Comparison of ENCODE assay signal across 12 cellular contexts in genomic region chr4:99868126-99868596, GRCh38. TPM values are rescaled to one million over a fixed set of nuclear protein-coding genes. Genes with fewer than 3 reads are reported as not detected.
A peak's percentile ranks its signal among the peaks of the same experiment; 100 is the strongest.
DNase-seq lines count a peak whose midpoint lies in the region; ATAC-seq and TF ChIP-seq lines count a peak whose summit lies in the region.
"Had no signal": no experiment of that assay in that cellular context is flagged by ENCODE, and none has a peak within 500 bp of the region (broad histone marks: within the 10 kb centered on the region; RNA-seq: fewer than 3 reads in every experiment).

No MANE protein-coding gene starts in this region.

- no peaks in the 10 kb centered on the region for H3K27me3 ChIP-seq in left ventricle myocardium inferior (ENCODE audit: low read depth)

- DNase-seq in Right ventricle myocardium inferior (ENCODE audit: missing footprints) = peak; percentile 28
- no peak for DNase-seq in left ventricle myocardium inferior
- peak; percentile 29 for DNase-seq in M059J (ENCODE audit: low read depth)
- DNase-seq in foreskin fibroblast = peak; percentile 81 to 92
- DNase-seq in stimulated activated naive CD8-positive, alpha-beta T cell treated with anti-CD3 and anti-CD28 coated beads, Interleukin-15, Interleukin-2, amounts not matched to agents 100 U/mL and 50 U/mL, for 24 hours = no peak
- no peak for DNase-seq in NCI-H2196 treated with DMSO at 0.1 percent for 48 hours (lab: John Stamatoyannopoulos, UW; ENCODE audit: unreplicated experiment)
- DNase-seq: activated CD4-positive, alpha-beta T cell treated with anti-CD3 and anti-CD28 coated beads, Interleukin-2, amount 50 U/mL, for 1 hour; stimulated activated CD4-positive, alpha-beta T cell treated with anti-CD3 and anti-CD28 coated beads, Interleukin-4, amount 100 ng/mL, for 4 hours had no signal

- no peaks in the 10 kb centered on the region for H3K36me3 ChIP-seq in left ventricle myocardium inferior

- no peaks in the 10 kb centered on the region for H3K9me3 ChIP-seq in left ventricle myocardium inferior (replicated peaks)

- H3K4me3 ChIP-seq in left ventricle myocardium inferior (no peak overlapping the region), foreskin fibroblast (ENCODE audit: low read depth in 1 of 2, low read length in 2 of 2) (peak overlapping the region in 1 of 2 donors; percentile 3)

- intact Hi-C loops in Right ventricle myocardium inferior (cut with DNase I) (no loop called here), left ventricle myocardium inferior (cut with micrococcal nuclease) (no loop called here)

- H3K27ac ChIP-seq in left ventricle myocardium inferior (replicated peaks) = no peak overlapping the region

- no peaks in the 10 kb centered on the region for H3K4me1 ChIP-seq in left ventricle myocardium inferior

- ATAC-seq in Right ventricle myocardium inferior = peak; percentile 42
- ATAC-seq in stimulated activated naive CD8-positive, alpha-beta T cell treated with anti-CD3 and anti-CD28 coated beads, Interleukin-15, Interleukin-2, amounts not matched to agents 100 U/mL and 50 U/mL, for 24 hours = peak; percentile 98
- no peak for ATAC-seq in GM19452 (IDR thresholded peaks at IDR 0.05; ENCODE audit: unreplicated experiment)
- ATAC-seq in GM19351 (IDR thresholded peaks at IDR 0.05; ENCODE audit: unreplicated experiment) = no peak

- no peak for TF ChIP-seq CTCF in left ventricle myocardium inferior (IDR thresholded peaks at IDR 0.05; ENCODE audit: borderline replicate concordance)
- TF ChIP-seq CTCF in foreskin fibroblast (IDR thresholded peaks at IDR 0.05; ENCODE audit: low read depth, low read length) = no peak

RNA-seq across cellular contexts. Expression of gene LAMTOR3, which starts 26.1 kb away (rescaled TPM):
- total RNA-seq in Right ventricle myocardium inferior = 36.3 TPM
- total RNA-seq in left ventricle myocardium inferior = 38.5 TPM
- total RNA-seq in M059J (2014; rRNA removed; shearing (Covaris generic)) = 27.9 and 44.0 TPM in 2 replicates

RNA-seq across cellular contexts. Expression of gene DAPP1, which starts 51.5 kb away (rescaled TPM):
- 0.73 TPM for total RNA-seq in Right ventricle myocardium inferior
- total RNA-seq in left ventricle myocardium inferior = 0.74 TPM
- total RNA-seq in M059J (2014; rRNA removed; shearing (Covaris generic)) = 0.49 and 0.76 TPM in 2 replicates
- total RNA-seq: dermis microvascular lymphatic vessel endothelial cell, lung microvascular endothelial cell had no signal

Comparison
In these comparisons a context has a peak if more than half of its experiments do, and no peak if none do; other contexts are left out.
1. DNase-seq: peak in Right ventricle myocardium inferior (single experiment), M059J (single experiment) and foreskin fibroblast (2 of 2); none in left ventricle myocardium inferior (single experiment), stimulated activated naive CD8-positive, alpha-beta T cell treated with anti-CD3 and anti-CD28 coated beads, Interleukin-15, Interleukin-2, amounts not matched to agents 100 U/mL and 50 U/mL, for 24 hours (single experiment) and NCI-H2196 treated with DMSO at 0.1 percent for 48 hours (single experiment).
2. ATAC-seq: peak in Right ventricle myocardium inferior (single experiment) and stimulated activated naive CD8-positive, alpha-beta T cell treated with anti-CD3 and anti-CD28 coated beads, Interleukin-15, Interleukin-2, amounts not matched to agents 100 U/mL and 50 U/mL, for 24 hours (single experiment); none in GM19452 (single experiment) and GM19351 (single experiment).